In genomic region chr9:89419978-89420394, GRCh38 we compare ENCODE assay signal across 13 cellular contexts.
A peak's percentile ranks its signal among the peaks of the same experiment; 100 is the strongest.
DNase-seq lines count a peak whose midpoint lies in the region; ATAC-seq lines count a peak whose summit lies in the region.
"Had no signal": no experiment of that assay in that cellular context is flagged by ENCODE, and none has a peak within 500 bp of the region (broad histone marks: within the 10 kb centered on the region; RNA-seq: fewer than 3 reads in every experiment).

No MANE protein-coding gene starts in this region.

- peak overlapping the region; percentile 58 for H3K4me3 Mint-ChIP-seq in activated CD4-positive, alpha-beta memory T cell treated with anti-CD3 and anti-CD28 coated beads for 36 hours
- H3K4me3 Mint-ChIP-seq in stimulated activated memory B cell treated with anti-CD40 and anti-IgM and Interleukin-4, amounts not matched to agents 10 μg/mL and 1 μg/mL and 100 μg/mL, for 72 hours: peak overlapping the region; percentile 36

- H3K27ac ChIP-seq in effector memory CD4-positive, alpha-beta T cell (ENCODE audit: insufficient read depth, low read length, poor library complexity, severe bottlenecking): peak overlapping the region; percentile 85
- H3K27ac ChIP-seq: breast epithelium, parathyroid adenoma had no signal

- ATAC-seq in GM19463 (IDR thresholded peaks at IDR 0.05; ENCODE audit: unreplicated experiment): peak; percentile 23
- peak; percentile 42 for ATAC-seq in stimulated activated memory B cell treated with anti-CD40 and anti-IgM and Interleukin-4, amounts not matched to agents 10 μg/mL and 1 μg/mL and 100 μg/mL, for 72 hours

- CTCF ChIA-PET in activated CD4-positive, alpha-beta memory T cell treated with anti-CD3 and anti-CD28 coated beads for 36 hours (lab: Charles Lee): interaction anchor here (0.9 to 3.3 kb wide), 3 partner anchors 8 to 129 kb away, joined by 4 to 22 read pairs (median 18); no protein-coding TSS in a partner anchor

- no peaks in the 10 kb centered on the region for H3K27me3 ChIP-seq in effector memory CD4-positive, alpha-beta T cell (replicated peaks; ENCODE audit: control insufficient read depth, insufficient read depth, low read length, poor library complexity, severe bottlenecking)
- H3K27me3 ChIP-seq: breast epithelium had no signal

- DNase-seq in activated CD4-positive, alpha-beta memory T cell treated with anti-CD3 and anti-CD28 coated beads for 36 hours: peak; percentile 81
- DNase-seq in effector memory CD4-positive, alpha-beta T cell: no peak
- DNase-seq in NCI-H1048 (lab: John Stamatoyannopoulos, UW): no peak
- no peak for DNase-seq in DMS153 treated with DMSO at 0.1 percent for 48 hours (lab: John Stamatoyannopoulos, UW; ENCODE audit: unreplicated experiment)
- no peak for DNase-seq in cerebellar cortex (ENCODE audit: low spot score)
- DNase-seq: DMS 273 treated with DMSO at 0.1 percent for 48 hours, HCEC 1CT, NCI-H2081 had no signal

- H3K4me1 Mint-ChIP-seq in activated CD4-positive, alpha-beta memory T cell treated with anti-CD3 and anti-CD28 coated beads for 36 hours (ENCODE audit: low read depth): peaks cover 96% of the 10 kb centered on the region
- peaks cover 98% of the 10 kb centered on the region for H3K4me1 Mint-ChIP-seq in stimulated activated memory B cell treated with anti-CD40 and anti-IgM and Interleukin-4, amounts not matched to agents 10 μg/mL and 1 μg/mL and 100 μg/mL, for 72 hours

- H3K27ac Mint-ChIP-seq in activated CD4-positive, alpha-beta memory T cell treated with anti-CD3 and anti-CD28 coated beads for 36 hours: peak overlapping the region; percentile 100
- H3K27ac Mint-ChIP-seq in stimulated activated memory B cell treated with anti-CD40 and anti-IgM and Interleukin-4, amounts not matched to agents 10 μg/mL and 1 μg/mL and 100 μg/mL, for 72 hours: peak overlapping the region; percentile 96

- no peak overlapping the region for H3K4me3 ChIP-seq in effector memory CD4-positive, alpha-beta T cell (ENCODE audit: insufficient read depth, low read depth, low read length, poor library complexity, severe bottlenecking)
- H3K4me3 ChIP-seq: breast epithelium, lung had no signal

- H3K36me3 ChIP-seq in effector memory CD4-positive, alpha-beta T cell (ENCODE audit: control insufficient read depth, insufficient read depth, low read length): peaks cover 11% of the 10 kb centered on the region
- H3K36me3 ChIP-seq: breast epithelium had no signal

- no peaks in the 10 kb centered on the region for H3K9me3 ChIP-seq in effector memory CD4-positive, alpha-beta T cell (ENCODE audit: control insufficient read depth, low read length)
- H3K9me3 ChIP-seq: breast epithelium had no signal

- POLR2A ChIA-PET in activated CD4-positive, alpha-beta memory T cell treated with anti-CD3 and anti-CD28 coated beads for 36 hours (lab: Charles Lee): interaction anchor here (2.1 to 3.0 kb wide), 3 partner anchors 8 to 58 kb away, joined by 7 to 12 read pairs (median 11); no protein-coding TSS in a partner anchor

- intact Hi-C loops in activated CD4-positive, alpha-beta memory T cell treated with anti-CD3 and anti-CD28 coated beads for 36 hours (cut with micrococcal nuclease): loop anchor here (1.0 to 5.0 kb wide), 7 partner anchors 10 to 562 kb away; no protein-coding TSS in a partner anchor

- H3K36me3 Mint-ChIP-seq in activated CD4-positive, alpha-beta memory T cell treated with anti-CD3 and anti-CD28 coated beads for 36 hours: peaks cover 54% of the 10 kb centered on the region
- peaks cover 41% of the 10 kb centered on the region for H3K36me3 Mint-ChIP-seq in stimulated activated memory B cell treated with anti-CD40 and anti-IgM and Interleukin-4, amounts not matched to agents 10 μg/mL and 1 μg/mL and 100 μg/mL, for 72 hours

- peaks cover 16% of the 10 kb centered on the region for H3K9me3 Mint-ChIP-seq in activated CD4-positive, alpha-beta memory T cell treated with anti-CD3 and anti-CD28 coated beads for 36 hours
- H3K9me3 Mint-ChIP-seq in stimulated activated memory B cell treated with anti-CD40 and anti-IgM and Interleukin-4, amounts not matched to agents 10 μg/mL and 1 μg/mL and 100 μg/mL, for 72 hours: peaks cover 4% of the 10 kb centered on the region

- H3K4me1 ChIP-seq in effector memory CD4-positive, alpha-beta T cell (ENCODE audit: control insufficient read depth, insufficient read depth, low read length, poor library complexity, severe bottlenecking): peaks cover 70% of the 10 kb centered on the region
- H3K4me1 ChIP-seq: breast epithelium, parathyroid adenoma had no signal

- no peaks in the 10 kb centered on the region for H3K27me3 Mint-ChIP-seq in activated CD4-positive, alpha-beta memory T cell treated with anti-CD3 and anti-CD28 coated beads for 36 hours
- H3K27me3 Mint-ChIP-seq in stimulated activated memory B cell treated with anti-CD40 and anti-IgM and Interleukin-4, amounts not matched to agents 10 μg/mL and 1 μg/mL and 100 μg/mL, for 72 hours: no peaks in the 10 kb centered on the region
